ENCODE assay signal across 1 cellular context in genomic region chr14:50871223-50871622, GRCh38.
TF ChIP-seq lines count a peak whose summit lies in the region.

No MANE protein-coding gene starts in this region.

TF ChIP-seq in HepG2, 621 proteins besides CTCF, POLR2A, EP300 and RAD21:
- 0 out of 2 replicates have a peak, but pooled peaks have one; percentile 31 for TF ChIP-seq U2AF2 (IDR thresholded peaks at IDR 0.05; ENCODE audit: low read depth, low read length)
- TF ChIP-seq ZNF282 (IDR thresholded peaks at IDR 0.05; ENCODE audit: partially characterized antibody), result no peak
